Comparison of ENCODE assay signal across 1 cellular context in the genomic region with DNA sequence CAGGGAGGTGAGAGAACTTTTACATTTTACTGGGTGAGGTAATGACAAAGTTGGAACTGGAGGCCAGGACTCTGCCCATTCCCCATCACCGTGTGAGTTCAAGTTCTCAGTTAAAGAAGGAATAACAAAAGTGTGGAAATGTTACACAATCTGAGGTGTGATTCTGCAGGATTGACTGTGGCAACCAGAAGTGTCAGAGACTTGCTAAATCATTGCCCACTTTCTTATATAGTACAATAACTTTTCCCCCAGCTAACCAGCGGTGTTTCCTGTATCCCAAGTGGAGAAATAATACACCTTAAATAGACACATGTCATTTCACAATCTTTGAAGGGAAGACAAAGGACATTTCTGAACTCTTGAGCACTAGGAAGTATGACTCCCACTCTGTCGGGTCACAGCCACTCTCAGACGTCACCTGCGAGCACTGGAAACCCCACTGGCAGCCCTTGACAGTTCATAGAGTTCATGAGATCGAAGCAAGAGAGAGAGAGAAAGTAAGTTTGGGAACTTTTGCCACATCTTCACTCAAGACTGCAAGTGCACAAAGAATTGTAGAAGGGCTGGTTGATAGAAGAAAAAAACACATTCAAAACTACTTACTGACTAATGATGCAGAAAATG.
TF ChIP-seq lines count a peak whose summit lies in the region.

No MANE protein-coding gene starts in this region.

TF ChIP-seq in GM12878, 131 proteins besides CTCF, POLR2A, EP300 and RAD21:
- TF ChIP-seq ZNF592 (IDR thresholded peaks at IDR 0.05) (0 out of 2 replicates have a peak, but pooled peaks have one; percentile 11), ATF7 (IDR thresholded peaks at IDR 0.05; ENCODE audit: low read depth) (peak; percentile 51; the same call in 1 of the 2 replicates), ZNF687 (IDR thresholded peaks at IDR 0.05) (peak; percentile 42; the same call in 1 of the 2 replicates), EED (IDR thresholded peaks at IDR 0.05; ENCODE audit: low read depth) (0 out of 2 replicates have a peak, but pooled peaks have one; percentile 58), IKZF1 (conservative IDR thresholded peaks at IDR 0.05) (peak; percentile 29; the same call in 1 of the 2 replicates), TBL1XR1 (IDR thresholded peaks at IDR 0.05; ENCODE audit: low read depth, low read length) (0 out of 2 replicates have a peak, but pooled peaks have one; percentile 21), SMARCA5 (IDR thresholded peaks at IDR 0.05) (no peak), NR2F1 (conservative IDR thresholded peaks at IDR 0.05) (0 out of 2 replicates have a peak, but pooled peaks have one; percentile 24), CBFB (IDR thresholded peaks at IDR 0.05; ENCODE audit: low read depth) (no peak), CREM (IDR thresholded peaks at IDR 0.05; ENCODE audit: low read depth) (peak; percentile 71), IKZF2 (IDR thresholded peaks at IDR 0.05) (peak in 1 of 2 experiments; percentile 19; a peak in 2 of 4 replicates), BHLHE40 (IDR thresholded peaks at IDR 0.05; ENCODE audit: borderline replicate concordance in 1 of 2, low read depth in 2 of 2, low read length in 1 of 2) (peak in 1 of 2 experiments; percentile 12; a peak in 1 of 4 replicates), NR2C1 (IDR thresholded peaks at IDR 0.05) (0 out of 2 replicates have a peak, but pooled peaks have one; percentile 14), PKNOX1 (IDR thresholded peaks at IDR 0.05) (peak; percentile 29; the same call in 1 of the 2 replicates), SIX5 (IDR thresholded peaks at IDR 0.05; ENCODE audit: low read depth, low read length, severe bottlenecking) (no peak)
- TF ChIP-seq, protein P1, sequence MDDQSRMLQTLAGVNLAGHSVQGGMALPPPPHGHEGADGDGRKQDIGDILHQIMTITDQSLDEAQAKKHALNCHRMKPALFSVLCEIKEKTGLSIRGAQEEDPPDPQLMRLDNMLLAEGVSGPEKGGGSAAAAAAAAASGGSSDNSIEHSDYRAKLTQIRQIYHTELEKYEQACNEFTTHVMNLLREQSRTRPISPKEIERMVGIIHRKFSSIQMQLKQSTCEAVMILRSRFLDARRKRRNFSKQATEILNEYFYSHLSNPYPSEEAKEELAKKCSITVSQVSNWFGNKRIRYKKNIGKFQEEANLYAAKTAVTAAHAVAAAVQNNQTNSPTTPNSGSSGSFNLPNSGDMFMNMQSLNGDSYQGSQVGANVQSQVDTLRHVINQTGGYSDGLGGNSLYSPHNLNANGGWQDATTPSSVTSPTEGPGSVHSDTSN (IDR thresholded peaks at IDR 0.05; ENCODE audit: insufficient replicate concordance, low read depth, low read length), result no peak
